Comparison of ENCODE assay signal across 8 cellular contexts in the genomic region with DNA sequence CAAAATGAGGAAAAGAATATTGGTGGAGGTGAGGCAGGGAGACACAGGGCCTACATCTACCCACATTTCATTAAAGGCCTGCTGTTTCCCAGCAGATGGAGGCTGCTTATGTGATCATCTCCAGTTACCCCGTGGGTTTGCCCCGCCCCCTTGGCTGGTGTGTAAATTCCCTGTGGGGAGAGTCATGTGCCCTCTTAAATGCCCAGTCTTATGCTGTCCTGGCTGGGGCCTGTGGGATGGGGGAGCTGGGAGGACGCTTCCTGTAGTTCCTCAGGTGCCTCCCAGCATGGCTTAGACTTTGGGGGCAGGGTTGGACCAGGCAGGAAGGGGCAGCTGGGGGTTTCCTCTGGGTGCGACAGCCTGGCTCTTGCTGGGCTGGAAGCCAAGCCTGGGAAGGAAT. TPM values are rescaled to one million over a fixed set of nuclear protein-coding genes. Genes with fewer than 3 reads are reported as not detected.
DNase-seq lines count a peak whose midpoint lies in the region; ATAC-seq and TF ChIP-seq lines count a peak whose summit lies in the region.

No MANE protein-coding gene starts in this region.

- peak; percentile 87 for DNase-seq in GM03348 (ENCODE audit: low spot score)
- DNase-seq in NCI-H1694 (lab: John Stamatoyannopoulos, UW): peak; percentile 73
- DNase-seq in astrocyte of the spinal cord (ENCODE audit: low read depth, low spot score): peak; percentile 94
- DNase-seq in left colon: peak; percentile 24 to 51
- DNase-seq in upper lobe of right lung: no peak
- no peak for DNase-seq in COR-L47 (lab: John Stamatoyannopoulos, UW)

- H3K27me3 ChIP-seq in upper lobe of right lung: peaks cover 3% of the 10 kb centered on the region

- H3K27ac ChIP-seq in upper lobe of right lung: peak overlapping the region; percentile 61

- H3K4me3 ChIP-seq in astrocyte of the spinal cord (ENCODE audit: low read depth, low read length) (no peak overlapping the region), upper lobe of right lung (no peak overlapping the region)

- no peaks in the 10 kb centered on the region for H3K36me3 ChIP-seq in upper lobe of right lung

- in situ Hi-C loops in astrocyte of the spinal cord (cut with HindIII; ENCODE audit: low sequenced_read_pairs): no loop called here

- H3K4me1 ChIP-seq in upper lobe of right lung: peaks cover 8% of the 10 kb centered on the region

- intact Hi-C loops in left colon (cut with DNase I, micrococcal nuclease) (no loop called here), upper lobe of right lung (cut with DNase I) (no loop called here)

- no peak for TF ChIP-seq CTCF in astrocyte of the spinal cord (IDR thresholded peaks at IDR 0.05; ENCODE audit: low read depth, low read length)
- TF ChIP-seq CTCF in upper lobe of right lung (IDR thresholded peaks at IDR 0.05): no peak

- ATAC-seq in left colon (peak; percentile 26), upper lobe of right lung (peak; percentile 64), GM19395 (IDR thresholded peaks at IDR 0.05; ENCODE audit: unreplicated experiment) (no peak), HG03196 (IDR thresholded peaks at IDR 0.05; ENCODE audit: unreplicated experiment) (no peak)

- no peaks in the 10 kb centered on the region for H3K9me3 ChIP-seq in upper lobe of right lung

RNA-seq across cellular contexts. Expression of a gene that starts 15.5 kb away (rescaled TPM):
- total RNA-seq in left colon (1 to 10 TPM; 4.1 to 5.8 TPM), upper lobe of right lung (23.2 TPM)

Comparison
In these comparisons a context has a peak if more than half of its experiments do, and no peak if none do; other contexts are left out.
1. DNase-seq: peak in GM03348 (single experiment), NCI-H1694 (single experiment), astrocyte of the spinal cord (single experiment) and left colon (2 of 2); none in upper lobe of right lung (single experiment) and COR-L47 (single experiment).
2. ATAC-seq: peak in left colon (single experiment) and upper lobe of right lung (single experiment); none in GM19395 (single experiment) and HG03196 (single experiment).